8 cellular contexts compared by ENCODE assay signal in genomic region chrX:53422915-53423268, GRCh38. TPM values are rescaled to one million over a fixed set of nuclear protein-coding genes. Genes with fewer than 3 reads are reported as not detected.
A peak's percentile ranks its signal among the peaks of the same experiment; 100 is the strongest.
DNase-seq lines count a peak whose midpoint lies in the region; ATAC-seq and TF ChIP-seq lines count a peak whose summit lies in the region.

No MANE protein-coding gene starts in this region.

- no peak for ATAC-seq in activated T-cell treated with anti-CD3 and anti-CD28 coated beads, Interleukin-2, amount 50 U/mL, for 72 hours (replicated peaks in 1 of 2)

- peak overlapping the region; percentile 81 for H3K27ac Mint-ChIP-seq in activated T-cell treated with anti-CD3 and anti-CD28 coated beads, Interleukin-2, amount 50 U/mL, for 72 hours

- no peaks in the 10 kb centered on the region for H3K27me3 Mint-ChIP-seq in activated T-cell treated with anti-CD3 and anti-CD28 coated beads, Interleukin-2, amount 50 U/mL, for 72 hours (ENCODE audit: low read depth)

- H3K36me3 ChIP-seq in liver (ENCODE audit: control insufficient read depth in 4 of 4, insufficient read depth in 3 of 4, low read depth in 1 of 4, low read length in 3 of 4) (no peaks in the 10 kb centered on the region), tibial nerve (peaks cover 0 to 5% (median 0%) of the 10 kb centered on the region in 3 donors)

- H3K4me1 ChIP-seq in liver (ENCODE audit: control insufficient read depth in 4 of 4, insufficient read depth in 4 of 4, low read length in 3 of 4) (peaks cover 5 to 26% (median 19%) of the 10 kb centered on the region in 4 donors), tibial nerve (peaks cover 0 to 24% (median 12%) of the 10 kb centered on the region in 4 donors)

- no peaks in the 10 kb centered on the region for H3K27me3 ChIP-seq in liver (ENCODE audit: control insufficient read depth in 4 of 4, insufficient read depth in 4 of 4, low read length in 3 of 4)
- no peaks in the 10 kb centered on the region for H3K27me3 ChIP-seq in tibial nerve

- H3K9me3 ChIP-seq in liver (ENCODE audit: control insufficient read depth in 4 of 4, low read length in 3 of 4) (no peaks in the 10 kb centered on the region), tibial nerve (no peaks in the 10 kb centered on the region)

- TF ChIP-seq CTCF in astrocyte of the cerebellum (IDR thresholded peaks at IDR 0.05; ENCODE audit: low read depth, low read length, missing control alignments) (no peak), liver (IDR thresholded peaks at IDR 0.05; ENCODE audit: low read depth, low read length, missing input control) (no peak), tibial nerve (IDR thresholded peaks at IDR 0.05) (no peak)

- TF ChIP-seq POLR2A in tibial nerve (IDR thresholded peaks at IDR 0.05) (no peak), erythroblast (IDR thresholded peaks at IDR 0.05; ENCODE audit: low read length) (no peak)

- DNase-seq in activated T-cell treated with anti-CD3 and anti-CD28 coated beads, Interleukin-2, amount 50 U/mL, for 72 hours: no peak
- DNase-seq in activated T-cell treated with anti-CD3 and anti-CD28 coated beads, Interleukin-2, amount 50 U/mL, for 1 hour: no peak
- DNase-seq in astrocyte of the cerebellum (ENCODE audit: low read depth): no peak
- DNase-seq in tibial nerve (ENCODE audit: low spot score in 2 of 2): no peak
- DNase-seq in erythroblast (lab: John Stamatoyannopoulos, UW): no peak
- no peak for DNase-seq in DMS79 treated with DMSO at 0.1 percent for 48 hours (lab: John Stamatoyannopoulos, UW)
- DNase-seq in UCSD-AML1 (lab: John Stamatoyannopoulos, UW; ENCODE audit: unreplicated experiment): no peak

- H3K27ac ChIP-seq in liver (ENCODE audit: low read depth in 1 of 2, low read length in 2 of 2) (peak overlapping the region; percentile 41 to 85), tibial nerve (peak overlapping the region; percentile 87 to 94 (median 92))

- H3K4me3 Mint-ChIP-seq in activated T-cell treated with anti-CD3 and anti-CD28 coated beads, Interleukin-2, amount 50 U/mL, for 72 hours: peak overlapping the region; percentile 85 to 92

- no peak for TF ChIP-seq EP300 in tibial nerve (IDR thresholded peaks at IDR 0.05)

- no peak overlapping the region for H3K9ac ChIP-seq in liver (ENCODE audit: low read depth in 1 of 2, low read length in 2 of 2)

- H3K4me1 Mint-ChIP-seq in activated T-cell treated with anti-CD3 and anti-CD28 coated beads, Interleukin-2, amount 50 U/mL, for 72 hours (ENCODE audit: low read depth): peaks cover 39% of the 10 kb centered on the region

- WGBS in liver: 18% methylated on average over 14 of the region's 14 CpGs
- WGBS in tibial nerve, 2 donors: 3 to 9% methylated on average over 11 to 14 of the region's 14 CpGs

- no peak for TF ChIP-seq RAD21 in liver (IDR thresholded peaks at IDR 0.05)

- no peaks in the 10 kb centered on the region for H3K9me3 Mint-ChIP-seq in activated T-cell treated with anti-CD3 and anti-CD28 coated beads, Interleukin-2, amount 50 U/mL, for 72 hours

- peaks cover 2 to 11% of the 10 kb centered on the region in 2 donors for H3K36me3 Mint-ChIP-seq in activated T-cell treated with anti-CD3 and anti-CD28 coated beads, Interleukin-2, amount 50 U/mL, for 72 hours (ENCODE audit: insufficient read depth in 2 of 2)

- H3K4me3 ChIP-seq in astrocyte of the cerebellum (ENCODE audit: low read depth, low read length) (peak overlapping the region; percentile 88), liver (ENCODE audit: low read depth in 1 of 3, low read length in 3 of 3) (peak overlapping the region; percentile 44 to 91 (median 85)), tibial nerve (peak overlapping the region; percentile 65 to 82 (median 72))

- in situ Hi-C loops in astrocyte of the cerebellum (cut with HindIII; ENCODE audit: low sequenced_read_pairs): no loop called here

TF ChIP-seq in liver, 16 proteins besides CTCF, POLR2A, EP300 and RAD21:
- TF ChIP-seq SP1 (IDR thresholded peaks at IDR 0.05) (no peak), NR2F2 (IDR thresholded peaks at IDR 0.05) (no peak), HNF4G (IDR thresholded peaks at IDR 0.05) (no peak), ATF3 (IDR thresholded peaks at IDR 0.05) (no peak), REST (IDR thresholded peaks at IDR 0.05) (no peak), YY1 (IDR thresholded peaks at IDR 0.05) (no peak), FOXA2 (IDR thresholded peaks at IDR 0.05) (no peak), TAF1 (conservative IDR thresholded peaks at IDR 0.05) (no peak)

RNA-seq across cellular contexts. Expression of gene RIBC1, which starts 0.2 kb away (rescaled TPM):
- 1 to 10 TPM in 1 of 2 donors, under 1 TPM in 1; 0.46 to 1.8 TPM for total RNA-seq in activated T-cell treated with anti-CD3 and anti-CD28 coated beads, Interleukin-2, amount 50 U/mL, for 72 hours
- total RNA-seq in liver (under 1 TPM; 0.14 to 0.25 TPM), tibial nerve (1 to 10 TPM in 1 of 4 donors, under 1 TPM in 2, not detected in 1; 0.42 to 2.5 (median 0.44) TPM)
- polyA plus RNA-seq in liver: under 1 TPM; 0.08 to 0.42 TPM

RNA-seq across cellular contexts. Expression of gene SMC1A, which starts 0.4 kb away (rescaled TPM):
- total RNA-seq in activated T-cell treated with anti-CD3 and anti-CD28 coated beads, Interleukin-2, amount 50 U/mL, for 72 hours: 100 to 1,000 TPM; 104 to 188 TPM
- total RNA-seq in liver (10 to 100 TPM; 20.8 to 25.6 TPM), tibial nerve (10 to 100 TPM; 22.4 to 64.3 (median 27.4) TPM)
- 10 to 100 TPM; 11.0 to 15.5 TPM for polyA plus RNA-seq in liver

RNA-seq across cellular contexts. Expression of gene HSD17B10, which starts 11.3 kb away (rescaled TPM):
- 10 to 100 TPM; 68.1 to 90.3 TPM for total RNA-seq in activated T-cell treated with anti-CD3 and anti-CD28 coated beads, Interleukin-2, amount 50 U/mL, for 72 hours
- total RNA-seq in liver (100 to 1,000 TPM in 1 of 2 donors, 10 to 100 TPM in 1; 32.4 to 175 TPM), tibial nerve (100 to 1,000 TPM in 1 of 4 donors, 10 to 100 TPM in 3; 68.1 to 137 (median 86.0) TPM)
- 100 to 1,000 TPM; 228 to 233 TPM for polyA plus RNA-seq in liver
